Comparison of ENCODE assay signal across 8 cellular contexts in the genomic region with DNA sequence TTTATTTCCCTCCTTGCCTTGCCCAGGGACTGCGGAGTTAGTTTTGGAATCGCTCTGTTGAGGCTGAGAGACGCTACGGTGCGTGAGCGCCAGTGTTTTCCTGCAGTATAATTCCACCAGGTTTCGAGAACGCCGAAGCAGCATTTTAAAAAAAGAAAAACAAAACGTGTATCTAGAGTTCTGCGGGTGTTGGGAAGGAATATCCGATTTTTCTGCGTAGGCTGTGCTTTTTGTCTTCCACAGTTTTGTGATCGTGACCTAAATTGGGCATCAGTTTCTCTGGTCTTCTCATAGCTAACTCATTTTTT. TPM values are rescaled to one million over a fixed set of nuclear protein-coding genes. Genes with fewer than 3 reads are reported as not detected.
A peak's percentile ranks its signal among the peaks of the same experiment; 100 is the strongest.
DNase-seq lines count a peak whose midpoint lies in the region; ATAC-seq, FAIRE-seq and TF ChIP-seq lines count a peak whose summit lies in the region.

No MANE protein-coding gene starts in this region.

- CTCF ChIA-PET in A549 (lab: Yijun Ruan, JAX) (no interaction called here), HEK293 (lab: Yijun Ruan, JAX) (no interaction called here)

- H3K27me3 ChIP-seq in brain microvascular endothelial cell (replicated peaks) (no peaks in the 10 kb centered on the region), mononuclear cell (ENCODE audit: insufficient read depth, low read length) (no peaks in the 10 kb centered on the region)

- TF ChIP-seq CTCF in A549 (IDR thresholded peaks at IDR 0.05) (no peak), HEK293 (tag by site-specific recombination; IDR thresholded peaks at IDR 0.05) (no peak), brain microvascular endothelial cell (IDR thresholded peaks at IDR 0.05; ENCODE audit: low read depth, low read length, missing control alignments) (no peak)

- WGBS in A549 (ENCODE audit: missing lambda C conversion rate) = 1% methylated on average over 14 of the region's 14 CpGs

- peak; percentile 31 to 57 for ATAC-seq in A549
- ATAC-seq in GM18520 (IDR thresholded peaks at IDR 0.05; ENCODE audit: unreplicated experiment) = no peak
- no peak for ATAC-seq in GM18873 (IDR thresholded peaks at IDR 0.05; ENCODE audit: low FRiP score, unreplicated experiment)

- TF ChIP-seq EP300 in A549 (IDR thresholded peaks at IDR 0.05) = no peak

- H3K27ac ChIP-seq in A549 (peak overlapping the region; percentile 88 to 93), HEK293 (ENCODE audit: extremely low read depth, low read depth, low read length) (peak overlapping the region; percentile 96), brain microvascular endothelial cell (peak overlapping the region; percentile 71)

- H3K4me3 ChIP-seq in A549 (peak overlapping the region; percentile 82), HEK293 (ENCODE audit: low read depth, low read length) (peak overlapping the region; percentile 98), brain microvascular endothelial cell (ENCODE audit: low read depth, low read length) (peak overlapping the region; percentile 84), mononuclear cell (ENCODE audit: low read length) (peak overlapping the region; percentile 89)

- TF ChIP-seq POLR2A in A549 (IDR thresholded peaks at IDR 0.05; ENCODE audit: low read length) = no peak

- TF ChIP-seq RAD21 in A549 (conservative IDR thresholded peaks at IDR 0.05 in 1 of 2, IDR thresholded peaks at IDR 0.05 in 1 of 2) = no peak

- H3K4me2 ChIP-seq in A549 = peak overlapping the region; percentile 85

- no peaks in the 10 kb centered on the region for H3K9me3 ChIP-seq in A549
- H3K9me3 ChIP-seq in HEK293 (ENCODE audit: control insufficient read depth, insufficient read depth, low read depth, low read length) = no peaks in the 10 kb centered on the region
- no peaks in the 10 kb centered on the region for H3K9me3 ChIP-seq in mononuclear cell (ENCODE audit: low read depth, low read length)

- peaks cover 8 to 10% of the 10 kb centered on the region in 2 experiments for H3K36me3 ChIP-seq in HEK293 (ENCODE audit: control insufficient read depth in 2 of 2, insufficient read depth in 1 of 2, low read length in 2 of 2)
- H3K36me3 ChIP-seq in brain microvascular endothelial cell (replicated peaks) = no peaks in the 10 kb centered on the region

- no peak for DNase-seq in A549 (ENCODE audit: low read depth in 1 of 2, low spot score in 1 of 2)
- no peak for DNase-seq in brain microvascular endothelial cell
- DNase-seq in KG1 (lab: John Stamatoyannopoulos, UW) = no peak
- DNase-seq in ecto neural progenitor cell (ENCODE audit: low spot score) = no peak

- POLR2A ChIA-PET in A549 (lab: Yijun Ruan, JAX) (interaction anchor here (1.1 kb wide), 1 partner anchor 75 kb away, joined by 7 read pairs; no protein-coding TSS in a partner anchor), HEK293 (lab: Yijun Ruan, JAX) (no interaction called here)

- FAIRE-seq in A549 (lab: Jason Lieb, UNC) = no peak

- in situ Hi-C loops in brain microvascular endothelial cell (cut with HindIII; ENCODE audit: low pct_ligation_motif_present, low sequenced_read_pairs) = no loop called here

- H3K4me1 ChIP-seq in A549 (peaks cover 22% of the 10 kb centered on the region), HEK293 (ENCODE audit: control insufficient read depth, insufficient read depth, low read length) (peaks cover 6% of the 10 kb centered on the region; the same call in 1 of the 2 replicates), mononuclear cell (ENCODE audit: insufficient read depth, low read length) (peaks cover 14% of the 10 kb centered on the region)

TF ChIP-seq in A549, 52 proteins besides CTCF, POLR2A, EP300 and RAD21 (continues in another document):
- TF ChIP-seq RARB (CRISPR knock-in tag; IDR thresholded peaks at IDR 0.05) (no peak), CEBPB (IDR thresholded peaks at IDR 0.05) (no peak), HOXB13 (CRISPR knock-in tag; IDR thresholded peaks at IDR 0.05; ENCODE audit: low read depth) (no peak), EHF (CRISPR knock-in tag; IDR thresholded peaks at IDR 0.05) (no peak), CHD2 (IDR thresholded peaks at IDR 0.05; ENCODE audit: low read length, partially characterized antibody) (no peak), KDM1A (IDR thresholded peaks at IDR 0.05; ENCODE audit: low read depth) (no peak), RNF2 (IDR thresholded peaks at IDR 0.05; ENCODE audit: borderline replicate concordance, low read depth) (no peak), RFX5 (IDR thresholded peaks at IDR 0.05) (no peak), HOXA7 (CRISPR knock-in tag; IDR thresholded peaks at IDR 0.05) (no peak), POLR2AphosphoS2 (conservative IDR thresholded peaks at IDR 0.05; ENCODE audit: low read length) (no peak), SREBF2 (IDR thresholded peaks at IDR 0.05) (no peak), SMC3 (IDR thresholded peaks at IDR 0.05) (no peak), ZNF302 (CRISPR knock-in tag; IDR thresholded peaks at IDR 0.05) (no peak)
- TF ChIP-seq, protein P1, sequence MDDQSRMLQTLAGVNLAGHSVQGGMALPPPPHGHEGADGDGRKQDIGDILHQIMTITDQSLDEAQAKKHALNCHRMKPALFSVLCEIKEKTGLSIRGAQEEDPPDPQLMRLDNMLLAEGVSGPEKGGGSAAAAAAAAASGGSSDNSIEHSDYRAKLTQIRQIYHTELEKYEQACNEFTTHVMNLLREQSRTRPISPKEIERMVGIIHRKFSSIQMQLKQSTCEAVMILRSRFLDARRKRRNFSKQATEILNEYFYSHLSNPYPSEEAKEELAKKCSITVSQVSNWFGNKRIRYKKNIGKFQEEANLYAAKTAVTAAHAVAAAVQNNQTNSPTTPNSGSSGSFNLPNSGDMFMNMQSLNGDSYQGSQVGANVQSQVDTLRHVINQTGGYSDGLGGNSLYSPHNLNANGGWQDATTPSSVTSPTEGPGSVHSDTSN (IDR thresholded peaks at IDR 0.05) = no peak
- TF ChIP-seq, protein P2, sequence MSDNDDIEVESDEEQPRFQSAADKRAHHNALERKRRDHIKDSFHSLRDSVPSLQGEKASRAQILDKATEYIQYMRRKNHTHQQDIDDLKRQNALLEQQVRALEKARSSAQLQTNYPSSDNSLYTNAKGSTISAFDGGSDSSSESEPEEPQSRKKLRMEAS (IDR thresholded peaks at IDR 0.05) = no peak
- TF ChIP-seq, protein P3, sequence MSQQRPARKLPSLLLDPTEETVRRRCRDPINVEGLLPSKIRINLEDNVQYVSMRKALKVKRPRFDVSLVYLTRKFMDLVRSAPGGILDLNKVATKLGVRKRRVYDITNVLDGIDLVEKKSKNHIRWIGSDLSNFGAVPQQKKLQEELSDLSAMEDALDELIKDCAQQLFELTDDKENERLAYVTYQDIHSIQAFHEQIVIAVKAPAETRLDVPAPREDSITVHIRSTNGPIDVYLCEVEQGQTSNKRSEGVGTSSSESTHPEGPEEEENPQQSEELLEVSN (IDR thresholded peaks at IDR 0.05; ENCODE audit: borderline replicate concordance, low read depth) = no peak

TF ChIP-seq in HEK293, 187 proteins besides CTCF, POLR2A, EP300 and RAD21:
- 0 out of 2 replicates have a peak, but pooled peaks have one; percentile 5 for TF ChIP-seq ZBTB17 (tag by site-specific recombination; IDR thresholded peaks at IDR 0.05)
- peak; percentile 44; the same call in 1 of the 2 replicates for TF ChIP-seq ZNF660 (tag by site-specific recombination; IDR thresholded peaks at IDR 0.05)
- 0 out of 2 replicates have a peak, but pooled peaks have one; percentile 4 for TF ChIP-seq ZNF2 (tag by site-specific recombination; IDR thresholded peaks at IDR 0.05)
- no peak for TF ChIP-seq KLF9 (tag by site-specific recombination; IDR thresholded peaks at IDR 0.05; ENCODE audit: low read depth)

RNA-seq across cellular contexts. Expression of gene DNM1L, which starts 0.8 kb away (rescaled TPM):
- polyA plus RNA-seq in A549 (2011; rRNA removed) (101 and 121 TPM in 2 replicates), A549 (2017; fragmentation: RNase III; extraction: RNeasy Plus Mini Kit Qiagen cat#74134 plus additional on column Dnase treatment) (66.9 to 75.3 TPM (median 67.0 TPM) in 3 replicates)
- 35.5 and 47.2 TPM in 2 replicates for polyA plus RNA-seq in A549 (2012; cell fraction: cytosol; rRNA removed)
- polyA plus RNA-seq in A549 (2012; cell fraction: nucleus; rRNA removed) = 37.0 and 43.7 TPM in 2 replicates
- 56.8 and 73.5 TPM in 2 replicates for polyA minus RNA-seq in A549 (2011; rRNA and poly(A)+ RNA removed)
- 101 TPM for total RNA-seq in mononuclear cell

Comparison
In these comparisons a context has a peak if more than half of its experiments do, and no peak if none do; other contexts are left out.
1. ATAC-seq: peak in A549 (2 of 2); none in GM18520 (single experiment) and GM18873 (single experiment).
2. Peak in every context shown above with its lines, with median percentiles within 50 percentile points of each other: H3K27ac ChIP-seq and H3K4me3 ChIP-seq.